ENCODE assay signal across 23 cellular contexts in the genomic region with DNA sequence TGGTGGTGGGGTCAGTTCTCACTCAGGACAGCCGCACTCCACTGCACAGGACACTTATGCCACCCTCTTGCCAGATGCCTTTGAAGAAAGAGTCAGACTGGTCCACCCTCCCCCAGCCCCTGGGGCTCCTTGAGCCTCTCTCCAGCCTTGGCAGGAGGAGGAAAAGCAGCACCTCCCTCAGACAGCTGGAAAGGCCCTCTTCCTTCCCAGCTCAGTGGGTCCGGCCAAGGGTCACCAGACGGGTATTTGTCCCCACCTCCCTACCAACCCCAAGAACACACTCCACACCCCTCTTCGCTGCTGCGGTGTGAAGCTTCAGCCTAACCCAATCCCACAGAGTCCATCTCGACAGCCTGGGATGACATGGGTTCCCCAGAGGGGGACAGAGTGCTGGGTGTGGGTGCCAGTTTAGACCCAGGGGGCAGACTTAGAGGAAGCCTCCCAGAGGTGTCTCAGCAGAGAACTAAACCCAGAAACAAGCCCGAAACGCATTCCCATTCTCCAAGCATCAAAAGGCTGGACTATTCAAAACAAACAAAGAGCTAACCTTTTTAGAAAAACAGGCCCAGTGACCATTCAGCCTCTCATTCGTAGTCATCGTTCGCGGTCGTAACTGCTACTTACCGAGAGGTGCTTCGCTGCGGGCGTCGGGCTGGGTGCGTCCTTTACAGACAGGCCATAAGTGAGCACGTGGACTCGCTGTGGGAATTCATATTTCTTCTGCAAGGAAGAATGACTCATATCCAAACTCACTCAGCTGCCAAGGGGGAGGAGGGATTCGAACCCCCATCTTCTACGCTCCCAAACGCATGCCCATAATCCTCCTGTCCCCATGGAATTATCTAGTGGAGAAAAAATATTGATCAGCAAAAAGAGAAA. TPM values are rescaled to one million over a fixed set of nuclear protein-coding genes. Genes with fewer than 3 reads are reported as not detected.
A peak's percentile ranks its signal among the peaks of the same experiment; 100 is the strongest.
DNase-seq lines count a peak whose midpoint lies in the region; ATAC-seq and TF ChIP-seq lines count a peak whose summit lies in the region.
"Had no signal": no experiment of that assay in that cellular context is flagged by ENCODE, and none has a peak within 500 bp of the region (broad histone marks: within the 10 kb centered on the region; RNA-seq: fewer than 3 reads in every experiment).

No MANE protein-coding gene starts in this region.

- no peak overlapping the region for H3K4me3 ChIP-seq in BLaER1
- no peak overlapping the region for H3K4me3 ChIP-seq in SJSA1
- H3K4me3 ChIP-seq: A549, lung, transverse colon had no signal

- peak overlapping the region; percentile 80 for H3K27ac ChIP-seq in BLaER1
- H3K27ac ChIP-seq in SJSA1 = peak overlapping the region; percentile 12; the same call in 1 of the 2 replicates
- H3K27ac ChIP-seq: A549, parathyroid adenoma, transverse colon, WERI-Rb-1 had no signal

- ATAC-seq in Right ventricle myocardium inferior = peak; percentile 60
- no peak for ATAC-seq in HG03342 (IDR thresholded peaks at IDR 0.05; ENCODE audit: unreplicated experiment)
- ATAC-seq in activated CD4-positive, alpha-beta T cell treated with anti-CD3 and anti-CD28 coated beads for 36 hours = no peak
- ATAC-seq: A549; activated T-cell treated with anti-CD3 and anti-CD28 coated beads, Interleukin-2, amount 50 U/mL, for 4 hours had no signal

- no peaks in the 10 kb centered on the region for H3K36me3 Mint-ChIP-seq in nephron (ENCODE audit: low read depth)
- no peaks in the 10 kb centered on the region for H3K36me3 Mint-ChIP-seq in activated CD4-positive, alpha-beta T cell treated with anti-CD3 and anti-CD28 coated beads for 36 hours (ENCODE audit: low read depth)
- H3K36me3 Mint-ChIP-seq: activated CD4-positive, alpha-beta memory T cell treated with anti-CD3 and anti-CD28 coated beads for 36 hours; activated naive CD4-positive, alpha-beta T cell treated with anti-CD3 and anti-CD28 coated beads, Interleukin-2, amount 50 U/mL, for 24 hours; naive B cell had no signal

- H3K36me3 ChIP-seq in BLaER1 = no peaks in the 10 kb centered on the region
- no peaks in the 10 kb centered on the region for H3K36me3 ChIP-seq in SJSA1
- H3K36me3 ChIP-seq: transverse colon, WERI-Rb-1 had no signal

- H3K4me1 ChIP-seq in BLaER1 (peaks cover 61% of the 10 kb centered on the region), SJSA1 (replicated peaks) (peaks cover 39% of the 10 kb centered on the region)
- H3K4me1 ChIP-seq: A549, parathyroid adenoma, transverse colon had no signal

- CTCF ChIA-PET in activated CD4-positive, alpha-beta T cell treated with anti-CD3 and anti-CD28 coated beads for 36 hours (lab: Charles Lee) = no interaction called here

- H3K9me3 ChIP-seq in BLaER1 (peaks cover 26% of the 10 kb centered on the region), SJSA1 (replicated peaks) (peaks cover 5% of the 10 kb centered on the region; the same call in 1 of the 2 replicates)
- H3K9me3 ChIP-seq: transverse colon had no signal

- H3K9me3 Mint-ChIP-seq in nephron = peaks cover 7% of the 10 kb centered on the region
- H3K9me3 Mint-ChIP-seq in activated CD4-positive, alpha-beta T cell treated with anti-CD3 and anti-CD28 coated beads for 36 hours (ENCODE audit: low read depth) = no peaks in the 10 kb centered on the region
- H3K9me3 Mint-ChIP-seq: activated CD4-positive, alpha-beta memory T cell treated with anti-CD3 and anti-CD28 coated beads for 36 hours; activated naive CD4-positive, alpha-beta T cell treated with anti-CD3 and anti-CD28 coated beads, Interleukin-2, amount 50 U/mL, for 24 hours; activated T-cell treated with anti-CD3 and anti-CD28 coated beads, Interleukin-2, amount 50 U/mL, for 4 hours had no signal

- intact Hi-C loops in Right ventricle myocardium inferior (cut with DNase I) = loop anchor here (5.0 kb wide), 1 partner anchor 57 kb away; a partner anchor contains a TSS
- intact Hi-C loops in activated CD4-positive, alpha-beta T cell treated with anti-CD3 and anti-CD28 coated beads for 36 hours (cut with DNase I, micrococcal nuclease) = no loop called here

- peak overlapping the region in 2 of 3 experiments; percentile 62 to 76 for H3K27ac Mint-ChIP-seq in nephron
- no peak overlapping the region for H3K27ac Mint-ChIP-seq in activated CD4-positive, alpha-beta T cell treated with anti-CD3 and anti-CD28 coated beads for 36 hours
- H3K27ac Mint-ChIP-seq: activated CD4-positive, alpha-beta memory T cell treated with anti-CD3 and anti-CD28 coated beads for 36 hours; activated naive CD4-positive, alpha-beta T cell treated with anti-CD3 and anti-CD28 coated beads, Interleukin-2, amount 50 U/mL, for 24 hours; naive B cell had no signal

- H3K27me3 Mint-ChIP-seq in nephron (ENCODE audit: low read depth) = peaks cover 7% of the 10 kb centered on the region
- peaks cover 2% of the 10 kb centered on the region for H3K27me3 Mint-ChIP-seq in activated CD4-positive, alpha-beta T cell treated with anti-CD3 and anti-CD28 coated beads for 36 hours
- H3K27me3 Mint-ChIP-seq: activated CD4-positive, alpha-beta memory T cell treated with anti-CD3 and anti-CD28 coated beads for 36 hours had no signal

- H3K27me3 ChIP-seq in BLaER1 = no peaks in the 10 kb centered on the region
- H3K27me3 ChIP-seq in SJSA1 (replicated peaks) = no peaks in the 10 kb centered on the region
- H3K27me3 ChIP-seq: transverse colon had no signal

- POLR2A ChIA-PET in activated CD4-positive, alpha-beta T cell treated with anti-CD3 and anti-CD28 coated beads for 36 hours (lab: Charles Lee) = no interaction called here

- H3K4me1 Mint-ChIP-seq in nephron = peaks cover 25% of the 10 kb centered on the region
- H3K4me1 Mint-ChIP-seq in activated CD4-positive, alpha-beta T cell treated with anti-CD3 and anti-CD28 coated beads for 36 hours = no peaks in the 10 kb centered on the region
- H3K4me1 Mint-ChIP-seq: activated naive CD4-positive, alpha-beta T cell treated with anti-CD3 and anti-CD28 coated beads, Interleukin-2, amount 50 U/mL, for 24 hours; naive B cell had no signal

- no peak for TF ChIP-seq CTCF in nephron (IDR thresholded peaks at IDR 0.05; ENCODE audit: unreplicated experiment in 3 of 3)

- peak; percentile 66 to 79 for DNase-seq in SJSA1 (ENCODE audit: low read depth in 1 of 2, low spot score in 2 of 2)
- no peak for DNase-seq in Right ventricle myocardium inferior (ENCODE audit: missing footprints)
- no peak for DNase-seq in activated T-cell treated with anti-CD3 and anti-CD28 coated beads for 4 hours
- DNase-seq in GM19238 (ENCODE audit: insufficient read length, low spot score) = no peak
- DNase-seq in activated CD4-positive, alpha-beta T cell treated with anti-CD3 and anti-CD28 coated beads for 36 hours = no peak
- DNase-seq: activated CD4-positive, alpha-beta memory T cell treated with anti-CD3 and anti-CD28 coated beads for 36 hours; activated T-cell treated with anti-CD3 and anti-CD28 coated beads, Interleukin-2, amount 50 U/mL, for 4 hours; C1 segment of cervical spinal cord; naive B cell; NCI-H146; NCI-H446 treated with DMSO at 0.1 percent for 48 hours; stimulated activated CD4-positive, alpha-beta T cell treated with anti-CD3 and anti-CD28 coated beads, Interleukin-12 subunit alpha, Interleukin-12 subunit beta, amount 100 ng/mL, for 4 hours; T-helper 1 cell; transverse colon; WERI-Rb-1 had no signal

- peak overlapping the region; percentile 72 for H3K4me2 ChIP-seq in BLaER1
- H3K4me2 ChIP-seq: A549 had no signal

- peak overlapping the region; percentile 25; the same call in 1 of the 2 replicates for H3K9ac ChIP-seq in BLaER1
- H3K9ac ChIP-seq: parathyroid adenoma had no signal

- H4K20me1 ChIP-seq in BLaER1 = no peaks in the 10 kb centered on the region

- H3K4me3 Mint-ChIP-seq in nephron = no peak overlapping the region
- no peak overlapping the region for H3K4me3 Mint-ChIP-seq in activated CD4-positive, alpha-beta T cell treated with anti-CD3 and anti-CD28 coated beads for 36 hours
- H3K4me3 Mint-ChIP-seq: activated CD4-positive, alpha-beta memory T cell treated with anti-CD3 and anti-CD28 coated beads for 36 hours; activated naive CD4-positive, alpha-beta T cell treated with anti-CD3 and anti-CD28 coated beads, Interleukin-2, amount 50 U/mL, for 24 hours; activated T-cell treated with anti-CD3 and anti-CD28 coated beads, Interleukin-2, amount 50 U/mL, for 4 hours; naive B cell had no signal

RNA-seq across cellular contexts. Expression of a gene that starts 57.5 kb away (rescaled TPM):
- total RNA-seq in SJSA1 (2014; rRNA removed; shearing (Covaris generic)) = 0.72 and 1.4 TPM in 2 replicates
- total RNA-seq in Right ventricle myocardium inferior = 6.7 TPM
- total RNA-seq in activated CD4-positive, alpha-beta T cell treated with anti-CD3 and anti-CD28 coated beads for 36 hours = not detected
- total RNA-seq: activated CD4-positive, alpha-beta memory T cell treated with anti-CD3 and anti-CD28 coated beads for 36 hours; dermis microvascular lymphatic vessel endothelial cell had no signal

Comparison
In these comparisons a context has a peak if more than half of its experiments do, and no peak if none do; other contexts are left out.
1. DNase-seq: peak in SJSA1 (2 of 2); none in Right ventricle myocardium inferior (single experiment), activated T-cell treated with anti-CD3 and anti-CD28 coated beads for 4 hours (single experiment), GM19238 (single experiment) and activated CD4-positive, alpha-beta T cell treated with anti-CD3 and anti-CD28 coated beads for 36 hours (single experiment).